16 cellular contexts compared by ENCODE assay signal in the genomic region with DNA sequence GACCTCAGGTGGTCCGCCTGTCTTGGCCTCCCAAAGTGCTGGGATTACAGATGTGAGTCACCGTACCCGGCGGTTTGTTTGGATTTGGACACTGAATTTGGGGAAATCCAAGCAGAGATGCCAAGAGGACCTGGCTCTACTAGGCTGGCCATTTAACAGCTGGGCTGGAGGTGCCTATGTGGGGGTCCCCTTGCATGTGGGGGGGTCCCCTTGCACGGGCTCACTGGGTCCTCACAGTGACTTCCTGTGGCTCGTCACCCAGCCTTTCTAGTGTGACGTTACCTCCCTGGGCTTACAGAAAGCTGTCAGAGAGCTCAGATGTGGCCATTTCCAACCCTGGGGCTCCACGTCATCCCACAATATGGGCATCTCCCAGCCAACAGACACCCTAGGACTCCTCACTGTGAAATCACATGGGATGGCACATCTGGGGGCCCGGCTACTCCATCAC. TPM values are rescaled to one million over a fixed set of nuclear protein-coding genes. Genes with fewer than 3 reads are reported as not detected.
A peak's percentile ranks its signal among the peaks of the same experiment; 100 is the strongest.
DNase-seq lines count a peak whose midpoint lies in the region; ATAC-seq, FAIRE-seq and TF ChIP-seq lines count a peak whose summit lies in the region.
"Had no signal": no experiment of that assay in that cellular context is flagged by ENCODE, and none has a peak within 500 bp of the region (broad histone marks: within the 10 kb centered on the region; RNA-seq: fewer than 3 reads in every experiment).

No MANE protein-coding gene starts in this region.

- no peak overlapping the region for H3K27ac ChIP-seq in CD8-positive, alpha-beta memory T cell (ENCODE audit: low read depth, low read length)
- H3K27ac ChIP-seq: hepatocyte, lower lobe of right lung, parathyroid adenoma had no signal

- POLR2A ChIA-PET in CD8-positive, alpha-beta memory T cell (lab: Charles Lee) = interaction anchor here (0.5 kb wide), 1 partner anchor 1882 kb away, joined by 3 read pairs; a partner anchor contains a TSS

- H3K9me3 Mint-ChIP-seq in CD8-positive, alpha-beta memory T cell = no peaks in the 10 kb centered on the region
- no peaks in the 10 kb centered on the region for H3K9me3 Mint-ChIP-seq in effector memory CD8-positive, alpha-beta T cell
- H3K9me3 Mint-ChIP-seq: CD4-positive, alpha-beta T cell had no signal

- CTCF ChIA-PET in CD8-positive, alpha-beta memory T cell (lab: Charles Lee) = interaction anchor here (0.6 to 3.6 kb wide), 4 partner anchors 8 to 261 kb away, joined by 3 to 12 read pairs (median 4); no protein-coding TSS in a partner anchor

- no peaks in the 10 kb centered on the region for H3K27me3 ChIP-seq in CD8-positive, alpha-beta memory T cell (ENCODE audit: insufficient read depth, low read length, poor library complexity, severe bottlenecking)
- H3K27me3 ChIP-seq in MG63 = no peaks in the 10 kb centered on the region
- H3K27me3 ChIP-seq: hepatocyte had no signal

- no peaks in the 10 kb centered on the region for H3K36me3 Mint-ChIP-seq in CD8-positive, alpha-beta memory T cell
- H3K36me3 Mint-ChIP-seq in effector memory CD8-positive, alpha-beta T cell (ENCODE audit: insufficient read depth) = no peaks in the 10 kb centered on the region

- peak; percentile 56 for FAIRE-seq in GM18507 (lab: Jason Lieb, UNC)

- no peak for TF ChIP-seq CTCF in omental fat pad (IDR thresholded peaks at IDR 0.05)

- ATAC-seq in effector memory CD8-positive, alpha-beta T cell (replicated peaks) = peak; percentile 44
- no peak for ATAC-seq in omental fat pad (ENCODE audit: low FRiP score)
- ATAC-seq in activated CD4-positive, CD25-positive, alpha-beta regulatory T cell treated with anti-CD3 and anti-CD28 coated beads, Interleukin-2, amount 50 U/mL, for 24 hours = no peak
- ATAC-seq: lower lobe of right lung had no signal

- no peaks in the 10 kb centered on the region for H3K27me3 Mint-ChIP-seq in CD8-positive, alpha-beta memory T cell
- H3K27me3 Mint-ChIP-seq in effector memory CD8-positive, alpha-beta T cell = no peaks in the 10 kb centered on the region
- H3K27me3 Mint-ChIP-seq: CD4-positive, alpha-beta T cell had no signal

- H3K36me3 ChIP-seq in CD8-positive, alpha-beta memory T cell (ENCODE audit: insufficient read depth, low read length) = no peaks in the 10 kb centered on the region
- H3K36me3 ChIP-seq in MG63 = no peaks in the 10 kb centered on the region
- H3K36me3 ChIP-seq: lower lobe of right lung had no signal

- peaks cover 17% of the 10 kb centered on the region for H3K4me1 ChIP-seq in CD8-positive, alpha-beta memory T cell (ENCODE audit: insufficient read depth, low read length)
- H3K4me1 ChIP-seq: lower lobe of right lung, parathyroid adenoma had no signal

- peak overlapping the region in 6 of 8 donors; percentile 35 to 93 (median 68) for H3K27ac Mint-ChIP-seq in CD8-positive, alpha-beta memory T cell
- peak overlapping the region; percentile 84 to 98 for H3K27ac Mint-ChIP-seq in effector memory CD8-positive, alpha-beta T cell
- H3K27ac Mint-ChIP-seq: HFFc6 had no signal

- no peak for DNase-seq in CD8-positive, alpha-beta memory T cell
- no peak for DNase-seq in GM18507 (ENCODE audit: extremely low spot score, insufficient read length, low read depth)
- peak; percentile 67 for DNase-seq in MG63
- no peak for DNase-seq in effector memory CD8-positive, alpha-beta T cell
- DNase-seq in omental fat pad (ENCODE audit: low spot score) = no peak
- no peak for DNase-seq in NCI-H510A treated with DMSO at 0.1 percent for 48 hours (lab: John Stamatoyannopoulos, UW)
- DNase-seq in HK-2 (ENCODE audit: unreplicated experiment) = no peak
- DNase-seq: caudate nucleus; CD4-positive, alpha-beta T cell; erythroblast; HFFc6; Kasumi-1; lower lobe of right lung had no signal

- H3K4me1 Mint-ChIP-seq in CD8-positive, alpha-beta memory T cell = peaks cover 22 to 29% (median 22%) of the 10 kb centered on the region in 3 donors
- H3K4me1 Mint-ChIP-seq in effector memory CD8-positive, alpha-beta T cell (ENCODE audit: low read depth in 2 of 2) = peaks cover 20 to 25% of the 10 kb centered on the region in 2 donors

- no peaks in the 10 kb centered on the region for H3K9me3 ChIP-seq in CD8-positive, alpha-beta memory T cell (ENCODE audit: low read length)
- no peaks in the 10 kb centered on the region for H3K9me3 ChIP-seq in MG63
- H3K9me3 ChIP-seq: lower lobe of right lung had no signal

- H3K4me3 ChIP-seq in CD8-positive, alpha-beta memory T cell (ENCODE audit: low read length) = no peak overlapping the region
- no peak overlapping the region for H3K4me3 ChIP-seq in MG63
- H3K4me3 ChIP-seq: hepatocyte, lower lobe of right lung had no signal

- H3K4me3 Mint-ChIP-seq in CD8-positive, alpha-beta memory T cell = peak overlapping the region; percentile 68 to 92 (median 87)
- peak overlapping the region; percentile 82 to 96 for H3K4me3 Mint-ChIP-seq in effector memory CD8-positive, alpha-beta T cell
- H3K4me3 Mint-ChIP-seq: HFFc6 had no signal

RNA-seq across cellular contexts. Expression of a gene that starts 49.3 kb away (rescaled TPM):
- 10 to 100 TPM; 20.6 to 21.2 TPM for total RNA-seq in CD8-positive, alpha-beta memory T cell
- polyA plus RNA-seq in CD8-positive, alpha-beta memory T cell = 11.2 TPM
- 23.1 and 49.1 TPM in 2 replicates for total RNA-seq in MG63 (2014; rRNA removed; shearing (Covaris generic); ENCODE audit: low replicate concordance)
- 10 to 100 TPM; 26.3 to 54.8 (median 36.9) TPM for total RNA-seq in omental fat pad
